In genomic region chr11:44752727-44753126, GRCh38 we compare ENCODE assay signal across 28 cellular contexts. TPM values are rescaled to one million over a fixed set of nuclear protein-coding genes. Genes with fewer than 3 reads are reported as not detected.
DNase-seq lines count a peak whose midpoint lies in the region; TF ChIP-seq lines count a peak whose summit lies in the region.
"Had no signal": no experiment of that assay in that cellular context is flagged by ENCODE, and none has a peak within 500 bp of the region (broad histone marks: within the 10 kb centered on the region; RNA-seq: fewer than 3 reads in every experiment).

No MANE protein-coding gene starts in this region.

- TF ChIP-seq CTCF in brain (conservative IDR thresholded peaks at IDR 0.05), result no peak
- TF ChIP-seq CTCF in nephron (IDR thresholded peaks at IDR 0.05; ENCODE audit: unreplicated experiment in 3 of 3), result no peak
- TF ChIP-seq CTCF in transverse colon (IDR thresholded peaks at IDR 0.05), result no peak

- intact Hi-C loops in transverse colon (cut with DNase I; ENCODE audit: low total_unique reads), result no loop called here

- no peak overlapping the region for H3K4me3 ChIP-seq in transverse colon
- H3K4me3 ChIP-seq: A549 had no signal

- H3K27ac ChIP-seq in transverse colon, result peak overlapping the region; percentile 64 to 87 (median 74)
- H3K27ac ChIP-seq: A549, C4-2B had no signal

- TF ChIP-seq POLR2A in transverse colon (IDR thresholded peaks at IDR 0.05), result no peak

- no peaks in the 10 kb centered on the region for H3K36me3 ChIP-seq in transverse colon

- peaks cover 14% of the 10 kb centered on the region for H3K36me3 Mint-ChIP-seq in brain
- no peaks in the 10 kb centered on the region for H3K36me3 Mint-ChIP-seq in nephron (ENCODE audit: low read depth)

- no peaks in the 10 kb centered on the region for H3K27me3 ChIP-seq in transverse colon

- H3K4me1 Mint-ChIP-seq in brain, result peaks cover 87% of the 10 kb centered on the region
- H3K4me1 Mint-ChIP-seq in nephron, result peaks cover 60% of the 10 kb centered on the region
- H3K4me1 Mint-ChIP-seq: B cell had no signal

- in situ Hi-C loops in transverse colon (cut with MboI; ENCODE audit: low pct_ligation_motif_present in 1 of 4, low pct_unique_long_range_greater_than_20kb in 1 of 4, low sequenced_read_pairs in 3 of 4), result no loop called here

- no peak for TF ChIP-seq EP300 in transverse colon (IDR thresholded peaks at IDR 0.05; ENCODE audit: low read depth)

- H3K27ac Mint-ChIP-seq in brain (peak overlapping the region; percentile 24 to 96 (median 68)), nephron (peak overlapping the region; percentile 24 to 65 (median 56))
- H3K27ac Mint-ChIP-seq: B cell had no signal

- H3K4me1 ChIP-seq in transverse colon, result peaks cover 6 to 36% (median 14%) of the 10 kb centered on the region in 4 donors
- H3K4me1 ChIP-seq: A549 had no signal

- peaks cover 0 to 17% (median 6%) of the 10 kb centered on the region in 5 experiments for H3K9me3 Mint-ChIP-seq in brain
- H3K9me3 Mint-ChIP-seq in nephron, result no peaks in the 10 kb centered on the region

- H3K27me3 Mint-ChIP-seq in brain, result peaks cover 7% of the 10 kb centered on the region
- no peaks in the 10 kb centered on the region for H3K27me3 Mint-ChIP-seq in nephron (ENCODE audit: low read depth)

- WGBS in transverse colon (ENCODE audit: low coverage in 1 of 2), 2 donors, result 94 to 100% methylated on average over 1 to 2 of the region's 2 CpGs

- no peak overlapping the region for H3K4me3 Mint-ChIP-seq in brain
- H3K4me3 Mint-ChIP-seq in nephron, result no peak overlapping the region
- H3K4me3 Mint-ChIP-seq: B cell; CD8-positive, alpha-beta memory T cell had no signal

- no peaks in the 10 kb centered on the region for H3K9me3 ChIP-seq in transverse colon
- H3K9me3 ChIP-seq: SK-N-SH had no signal

- DNase-seq in fibroblast of peridontal ligament (ENCODE audit: extremely low read depth) (peak; percentile 87), transverse colon (no peak), germinal center (ENCODE audit: low spot score) (no peak), HuH-7.5 (ENCODE audit: low spot score) (no peak), NCI-H510A (lab: John Stamatoyannopoulos, UW) (no peak), AG20443 (ENCODE audit: low spot score) (no peak)
- DNase-seq: CD8-positive, alpha-beta memory T cell; DMS153; H7; KBM-7; MV-4-11; NCI-H1105; NCI-H1436 treated with DMSO at 0.1 percent for 48 hours; NCI-H187 treated with DMSO at 0.1 percent for 48 hours; NCI-H2171 treated with DMSO at 0.1 percent for 48 hours; NCI-H524 treated with DMSO at 0.1 percent for 48 hours; NCI-H82; NK-92 treated with Interleukin-12 subunit alpha and Interleukin-12 subunit beta, amount 100 ng/mL, for 24 hours; PC-3; SK-N-SH had no signal

RNA-seq across cellular contexts. Expression of gene TSPAN18, which starts 26.0 kb away (rescaled TPM):
- polyA plus RNA-seq in brain (ENCODE audit: insufficient read depth, low read depth, low replicate concordance), result 3.3 TPM
- total RNA-seq in transverse colon, result 10 to 100 TPM in 1 of 4 donors, 1 to 10 TPM in 3; 2.6 to 28.9 (median 4.9) TPM
- total RNA-seq: HepG2, HT1080, LHCN-M2, PC-3 had no signal
- polyA plus RNA-seq: HepG2 had no signal
